In genomic region chr20:53576195-53576580, GRCh38 we compare ENCODE assay signal across 19 cellular contexts. TPM values are rescaled to one million over a fixed set of nuclear protein-coding genes. Genes with fewer than 3 reads are reported as not detected.
DNase-seq lines count a peak whose midpoint lies in the region; ATAC-seq and TF ChIP-seq lines count a peak whose summit lies in the region.
"Had no signal": no experiment of that assay in that cellular context is flagged by ENCODE, and none has a peak within 500 bp of the region (broad histone marks: within the 10 kb centered on the region; RNA-seq: fewer than 3 reads in every experiment).

No MANE protein-coding gene starts in this region.

- no peak for ATAC-seq in activated naive CD4-positive, alpha-beta T cell treated with anti-CD3 and anti-CD28 coated beads, Interleukin-2, amount 50 U/mL, for 72 hours
- no peak for ATAC-seq in memory B cell (ENCODE audit: low read depth)
- ATAC-seq: GM23338, left lung, psoas muscle had no signal

- peaks cover 36 to 80% of the 10 kb centered on the region in 2 donors for H3K36me3 Mint-ChIP-seq in activated naive CD4-positive, alpha-beta T cell treated with anti-CD3 and anti-CD28 coated beads, Interleukin-2, amount 50 U/mL, for 72 hours
- peaks cover 85% of the 10 kb centered on the region for H3K36me3 Mint-ChIP-seq in activated CD4-positive, alpha-beta memory T cell treated with anti-CD3 and anti-CD28 coated beads for 36 hours
- H3K36me3 Mint-ChIP-seq in memory B cell: peaks cover 38% of the 10 kb centered on the region

- TF ChIP-seq CTCF in stomach (IDR thresholded peaks at IDR 0.05): no peak

- no peak overlapping the region for H3K4me3 Mint-ChIP-seq in activated CD4-positive, alpha-beta memory T cell treated with anti-CD3 and anti-CD28 coated beads for 36 hours
- no peak overlapping the region for H3K4me3 Mint-ChIP-seq in memory B cell
- H3K4me3 Mint-ChIP-seq: GM23338 had no signal

- H3K9me3 Mint-ChIP-seq in activated naive CD4-positive, alpha-beta T cell treated with anti-CD3 and anti-CD28 coated beads, Interleukin-2, amount 50 U/mL, for 72 hours: no peaks in the 10 kb centered on the region
- H3K9me3 Mint-ChIP-seq in activated CD4-positive, alpha-beta memory T cell treated with anti-CD3 and anti-CD28 coated beads for 36 hours: no peaks in the 10 kb centered on the region
- no peaks in the 10 kb centered on the region for H3K9me3 Mint-ChIP-seq in memory B cell
- H3K9me3 Mint-ChIP-seq: GM23338 had no signal

- no peaks in the 10 kb centered on the region for H3K27me3 ChIP-seq in stomach
- H3K27me3 ChIP-seq: ascending aorta, left lung had no signal

- TF ChIP-seq POLR2A in stomach (IDR thresholded peaks at IDR 0.05): no peak

- H3K27ac ChIP-seq in stomach: no peak overlapping the region
- H3K27ac ChIP-seq: ascending aorta, epithelial cell of prostate, left lung, psoas muscle had no signal

- H3K27me3 Mint-ChIP-seq in activated CD4-positive, alpha-beta memory T cell treated with anti-CD3 and anti-CD28 coated beads for 36 hours: no peaks in the 10 kb centered on the region
- no peaks in the 10 kb centered on the region for H3K27me3 Mint-ChIP-seq in memory B cell

- no peak for DNase-seq in activated naive CD4-positive, alpha-beta T cell treated with anti-CD3 and anti-CD28 coated beads, Interleukin-2, amount 50 U/mL, for 72 hours (ENCODE audit: low spot score in 2 of 2)
- no peak for DNase-seq in activated naive CD4-positive, alpha-beta T cell treated with anti-CD3 and anti-CD28 coated beads, Interleukin-2, amount 50 U/mL, for 16 hours
- DNase-seq in activated CD4-positive, alpha-beta memory T cell treated with anti-CD3 and anti-CD28 coated beads for 36 hours: no peak
- DNase-seq in memory B cell (ENCODE audit: low spot score in 2 of 2) (no peak), stomach (peak; percentile 18), NCI-H748 (lab: John Stamatoyannopoulos, UW; ENCODE audit: unreplicated experiment) (no peak), putamen (ENCODE audit: low spot score) (no peak), NCI-H446 (lab: John Stamatoyannopoulos, UW) (no peak)
- DNase-seq: activated CD4-positive, alpha-beta T cell treated with anti-CD3 and anti-CD28 coated beads for 1 hour; activated T-cell treated with anti-CD3 and anti-CD28 coated beads, Interleukin-2, amount 50 U/mL, for 48 hours; GDM1; KG1; NCI-H1417; NK-92 treated with Interleukin-12 subunit alpha and Interleukin-12 subunit beta, amount 100 ng/mL, for 24 hours; psoas muscle had no signal

- CTCF ChIA-PET in activated CD4-positive, alpha-beta memory T cell treated with anti-CD3 and anti-CD28 coated beads for 36 hours (lab: Charles Lee): interaction anchor here (8.7 kb wide), 1 partner anchor 340 kb away, joined by 81 read pairs; no protein-coding TSS in a partner anchor

- WGBS in stomach, 5 donors: 89 to 92% (median 91%) methylated on average over 11 to 12 of the region's 12 CpGs

- POLR2A ChIA-PET in activated CD4-positive, alpha-beta memory T cell treated with anti-CD3 and anti-CD28 coated beads for 36 hours (lab: Charles Lee): no interaction called here

- H3K9me3 ChIP-seq in stomach: no peaks in the 10 kb centered on the region
- H3K9me3 ChIP-seq: ascending aorta, left lung, psoas muscle had no signal

- intact Hi-C loops in activated CD4-positive, alpha-beta memory T cell treated with anti-CD3 and anti-CD28 coated beads for 36 hours (cut with micrococcal nuclease): loop anchor here (5.0 kb wide), 1 partner anchor 486 kb away; no protein-coding TSS in a partner anchor
- intact Hi-C loops in stomach (cut with DNase I; ENCODE audit: low total_unique reads): loop anchor here (10.0 kb wide), 2 partner anchors 339 to 369 kb away; no protein-coding TSS in a partner anchor

- peaks cover 59 to 85% (median 74%) of the 10 kb centered on the region in 4 donors for H3K36me3 ChIP-seq in stomach

- no peak overlapping the region for H3K4me3 ChIP-seq in stomach
- H3K4me3 ChIP-seq: ascending aorta, GM23338, left lung, psoas muscle had no signal

- peaks cover 24 to 86% (median 55%) of the 10 kb centered on the region in 4 donors for H3K4me1 ChIP-seq in stomach

- peaks cover 85% of the 10 kb centered on the region for H3K4me1 Mint-ChIP-seq in activated CD4-positive, alpha-beta memory T cell treated with anti-CD3 and anti-CD28 coated beads for 36 hours (ENCODE audit: low read depth)
- H3K4me1 Mint-ChIP-seq in memory B cell: peaks cover 36% of the 10 kb centered on the region

- peak overlapping the region; percentile 61 to 87 for H3K27ac Mint-ChIP-seq in activated naive CD4-positive, alpha-beta T cell treated with anti-CD3 and anti-CD28 coated beads, Interleukin-2, amount 50 U/mL, for 72 hours
- H3K27ac Mint-ChIP-seq in activated CD4-positive, alpha-beta memory T cell treated with anti-CD3 and anti-CD28 coated beads for 36 hours: peak overlapping the region; percentile 46
- peak overlapping the region; percentile 87 for H3K27ac Mint-ChIP-seq in memory B cell
- H3K27ac Mint-ChIP-seq: GM23338 had no signal

- TF ChIP-seq EP300 in stomach (IDR thresholded peaks at IDR 0.05): no peak

RNA-seq across cellular contexts. Expression of gene ZNF217, which starts 17.5 kb away (rescaled TPM):
- total RNA-seq in activated naive CD4-positive, alpha-beta T cell treated with anti-CD3 and anti-CD28 coated beads, Interleukin-2, amount 50 U/mL, for 72 hours: 10 to 100 TPM; 58.6 to 62.0 TPM
- total RNA-seq in activated CD4-positive, alpha-beta memory T cell treated with anti-CD3 and anti-CD28 coated beads for 36 hours: 10 to 100 TPM; 56.3 to 57.5 TPM
- total RNA-seq in stomach: 10 to 100 TPM; 24.3 to 40.2 (median 31.7) TPM
- polyA plus RNA-seq in stomach: 1 to 10 TPM; 6.3 to 9.6 (median 7.1) TPM
